ENCODE assay signal across 8 cellular contexts in genomic region chr5:180126716-180127681, GRCh38. TPM values are rescaled to one million over a fixed set of nuclear protein-coding genes. Genes with fewer than 3 reads are reported as not detected.
A peak's percentile ranks its signal among the peaks of the same experiment; 100 is the strongest.
DNase-seq lines count a peak whose midpoint lies in the region; ATAC-seq and TF ChIP-seq lines count a peak whose summit lies in the region.

No MANE protein-coding gene starts in this region.

- no peaks in the 10 kb centered on the region for H3K9me3 Mint-ChIP-seq in activated T-helper 17 cell treated with anti-CD3 and anti-CD28 coated beads, Interleukin-2, amount 50 U/mL, for 72 hours

- ATAC-seq in activated T-helper 17 cell treated with anti-CD3 and anti-CD28 coated beads, Interleukin-2, amount 50 U/mL, for 72 hours (replicated peaks) = peak; percentile 48
- peak; percentile 65 to 71 for ATAC-seq in left cardiac atrium
- no peak for ATAC-seq in gastrocnemius medialis
- ATAC-seq in HG02970 (IDR thresholded peaks at IDR 0.05; ENCODE audit: low FRiP score, unreplicated experiment) = no peak

- H3K4me3 Mint-ChIP-seq in activated T-helper 17 cell treated with anti-CD3 and anti-CD28 coated beads, Interleukin-2, amount 50 U/mL, for 72 hours = no peak overlapping the region

- H3K27me3 Mint-ChIP-seq in activated T-helper 17 cell treated with anti-CD3 and anti-CD28 coated beads, Interleukin-2, amount 50 U/mL, for 72 hours = peaks cover 6% of the 10 kb centered on the region

- H3K4me1 Mint-ChIP-seq in activated T-helper 17 cell treated with anti-CD3 and anti-CD28 coated beads, Interleukin-2, amount 50 U/mL, for 72 hours = no peaks in the 10 kb centered on the region

- H3K4me3 ChIP-seq in gastrocnemius medialis = no peak overlapping the region

- DNase-seq in D341Med (ENCODE audit: low spot score) = peak; percentile 92
- DNase-seq in HuH-7 (ENCODE audit: low spot score) = peak; percentile 89
- DNase-seq in left cardiac atrium = no peak
- DNase-seq in gastrocnemius medialis = no peak
- no peak for DNase-seq in NCI-H1694 treated with DMSO at 0.1 percent for 48 hours (lab: John Stamatoyannopoulos, UW)
- no peak for DNase-seq in T1000 (lab: John Stamatoyannopoulos, UW)

- TF ChIP-seq POLR2A in gastrocnemius medialis (IDR thresholded peaks at IDR 0.05) = no peak

- intact Hi-C loops in left cardiac atrium (cut with DNase I) = loop anchor here in 1 of 2 donors (2.0 kb wide), 1 partner anchor 344 kb away; no protein-coding TSS in a partner anchor
- intact Hi-C loops in gastrocnemius medialis (cut with DNase I; ENCODE audit: low total_unique reads) = loop anchor here (5.0 kb wide), 2 partner anchors 80 to 345 kb away; partner anchors contain the start of gene RASGEF1C

- no peak overlapping the region for H3K27ac ChIP-seq in gastrocnemius medialis

- in situ Hi-C loops in gastrocnemius medialis (cut with MboI; ENCODE audit: low sequenced_read_pairs in 4 of 4) = no loop called here

- H3K36me3 ChIP-seq in gastrocnemius medialis = no peaks in the 10 kb centered on the region

- no peaks in the 10 kb centered on the region for H3K9me3 ChIP-seq in gastrocnemius medialis

- H3K36me3 Mint-ChIP-seq in activated T-helper 17 cell treated with anti-CD3 and anti-CD28 coated beads, Interleukin-2, amount 50 U/mL, for 72 hours (ENCODE audit: low read depth) = no peaks in the 10 kb centered on the region

- H3K4me1 ChIP-seq in gastrocnemius medialis = no peaks in the 10 kb centered on the region

- H3K27ac Mint-ChIP-seq in activated T-helper 17 cell treated with anti-CD3 and anti-CD28 coated beads, Interleukin-2, amount 50 U/mL, for 72 hours = no peak overlapping the region

- H3K27me3 ChIP-seq in gastrocnemius medialis = peaks cover 0 to 22% (median 8%) of the 10 kb centered on the region in 3 donors

- peak; percentile 25 to 71 (median 55) for TF ChIP-seq CTCF in gastrocnemius medialis (IDR thresholded peaks at IDR 0.05 in 4 of 5, conservative IDR thresholded peaks at IDR 0.05 in 1 of 5)

RNA-seq across cellular contexts. Expression of gene RNF130, which starts 55.4 kb away (rescaled TPM):
- total RNA-seq in activated T-helper 17 cell treated with anti-CD3 and anti-CD28 coated beads, Interleukin-2, amount 50 U/mL, for 72 hours = 1 to 10 TPM; 9.0 TPM
- total RNA-seq in left cardiac atrium (10 to 100 TPM; 45.6 to 67.2 TPM), gastrocnemius medialis (10 to 100 TPM; 34.5 to 79.5 (median 55.6) TPM)

Comparison
In these comparisons a context has a peak if more than half of its experiments do, and no peak if none do; other contexts are left out.
1. DNase-seq: peak in D341Med (single experiment) and HuH-7 (single experiment); none in left cardiac atrium (single experiment), gastrocnemius medialis (0 of 2), NCI-H1694 treated with DMSO at 0.1 percent for 48 hours (single experiment) and T1000 (single experiment).
2. ATAC-seq: peak in activated T-helper 17 cell treated with anti-CD3 and anti-CD28 coated beads, Interleukin-2, amount 50 U/mL, for 72 hours (single experiment) and left cardiac atrium (2 of 2); none in gastrocnemius medialis (0 of 2) and HG02970 (single experiment).